In genomic region chr5:151627650-151628049, GRCh38 we compare ENCODE assay signal across 1 cellular context.
TF ChIP-seq lines count a peak whose summit lies in the region.

No MANE protein-coding gene starts in this region.

TF ChIP-seq in H1, 55 proteins besides CTCF, POLR2A, EP300 and RAD21 (continued from another document):
- TF ChIP-seq ATF3 (IDR thresholded peaks at IDR 0.05; ENCODE audit: insufficient read depth, low read depth, low read length) (no peak), PHF8 (conservative IDR thresholded peaks at IDR 0.05; ENCODE audit: low read depth, low read length) (no peak), KDM4A (IDR thresholded peaks at IDR 0.05; ENCODE audit: low read depth, low read length, severe bottlenecking) (no peak), SP2 (IDR thresholded peaks at IDR 0.05; ENCODE audit: low read length) (no peak), SAP30 (IDR thresholded peaks at IDR 0.05; ENCODE audit: insufficient read depth, insufficient replicate concordance, low read length) (no peak), SP4 (IDR thresholded peaks at IDR 0.05; ENCODE audit: low read length) (no peak), YY1 (IDR thresholded peaks at IDR 0.05; ENCODE audit: low read depth, low read length) (no peak), SIRT6 (IDR thresholded peaks at IDR 0.05; ENCODE audit: low read length) (no peak), BACH1 (IDR thresholded peaks at IDR 0.05; ENCODE audit: low read length) (no peak), EGR1 (IDR thresholded peaks at IDR 0.05; ENCODE audit: borderline replicate concordance, low read depth, low read length) (no peak), E2F6 (IDR thresholded peaks at IDR 0.05) (no peak), CHD7 (IDR thresholded peaks at IDR 0.05; ENCODE audit: insufficient replicate concordance, low read length) (no peak), MAFK (IDR thresholded peaks at IDR 0.05; ENCODE audit: low read depth, low read length) (no peak), USF2 (IDR thresholded peaks at IDR 0.05; ENCODE audit: low read length) (no peak), RFX5 (IDR thresholded peaks at IDR 0.05; ENCODE audit: borderline replicate concordance, low read depth, low read length) (no peak), ATF2 (IDR thresholded peaks at IDR 0.05; ENCODE audit: low read length) (no peak)
TF ChIP-seq in H1: peak in this region for 0.
